9 cellular contexts compared by ENCODE assay signal in the genomic region with DNA sequence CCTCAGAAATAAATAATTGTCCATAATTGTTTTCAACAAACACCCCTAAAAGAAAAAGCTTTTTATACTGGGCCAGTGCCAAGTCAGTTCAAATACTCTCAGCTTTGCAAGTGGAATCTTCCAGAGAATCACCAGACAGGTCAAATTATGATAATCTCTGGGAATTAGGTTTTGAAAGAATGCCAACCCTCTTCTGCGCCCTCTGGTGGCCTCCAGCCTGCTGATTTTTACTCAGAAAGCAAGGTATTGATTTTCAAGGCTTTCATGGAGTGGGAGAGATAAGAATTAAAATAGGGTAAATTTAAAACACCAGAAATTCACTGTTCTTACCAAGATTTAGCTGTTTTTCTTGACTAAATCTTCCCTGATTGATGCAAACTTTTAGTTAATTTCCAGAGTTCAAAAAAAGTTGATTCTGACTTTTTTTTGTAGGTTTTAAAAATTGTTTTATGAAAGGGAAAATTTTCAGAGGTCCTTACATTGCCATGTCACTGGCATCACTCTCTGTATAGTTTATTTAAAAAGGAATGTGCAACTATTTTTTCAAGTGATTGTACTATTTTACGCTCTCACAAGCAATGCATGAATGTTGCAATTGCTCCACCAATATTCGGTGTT.
DNase-seq lines count a peak whose midpoint lies in the region; ATAC-seq, FAIRE-seq and TF ChIP-seq lines count a peak whose summit lies in the region.
"Had no signal": no experiment of that assay in that cellular context is flagged by ENCODE, and none has a peak within 500 bp of the region (broad histone marks: within the 10 kb centered on the region; RNA-seq: fewer than 3 reads in every experiment).

No MANE protein-coding gene starts in this region.

- WGBS in body of pancreas, 2 donors, result 55 to 59% methylated on average over 3 of the region's 3 CpGs
- WGBS in small intestine, 3 donors, result 71 to 78% (median 76%) methylated on average over 3 of the region's 3 CpGs

- H3K9me3 ChIP-seq in MM.1S (replicated peaks; ENCODE audit: insufficient read depth, low read length) (no peaks in the 10 kb centered on the region), body of pancreas (peaks cover 0 to 11% (median 0%) of the 10 kb centered on the region in 3 donors), small intestine (ENCODE audit: control insufficient read depth, low read depth) (no peaks in the 10 kb centered on the region), T-helper 17 cell (ENCODE audit: control insufficient read depth, low read length, poor library complexity, severe bottlenecking) (no peaks in the 10 kb centered on the region)
- H3K9me3 ChIP-seq: neutrophil had no signal

- peaks cover 13% of the 10 kb centered on the region for H3K27me3 Mint-ChIP-seq in T-helper 17 cell

- peak; percentile 75 for TF ChIP-seq CTCF in MM.1S (IDR thresholded peaks at IDR 0.05; ENCODE audit: low read length)
- TF ChIP-seq CTCF in body of pancreas (IDR thresholded peaks at IDR 0.05), result peak; percentile 15 to 66 (median 54)

- H3K27ac Mint-ChIP-seq in T-helper 17 cell, result no peak overlapping the region

- H3K4me3 Mint-ChIP-seq in T-helper 17 cell, result no peak overlapping the region

- no peak for TF ChIP-seq POLR2A in body of pancreas (IDR thresholded peaks at IDR 0.05)

- DNase-seq in activated T-cell treated with anti-CD3 and anti-CD28 coated beads for 48 hours (ENCODE audit: low read depth) (peak; percentile 3), activated T-cell treated with anti-CD3 and anti-CD28 coated beads for 4 hours (no peak), MM.1S (no peak), body of pancreas (peak in 3 of 4 donors; percentile 19 to 59 (median 56)), small intestine (peak; percentile 14), NOMO-1 treated with dmso at 0.1 percent for 144 hours (lab: John Stamatoyannopoulos, UW; ENCODE audit: unreplicated experiment) (no peak), T-helper 17 cell (no peak), mesenteric fat pad (ENCODE audit: low spot score) (no peak)

- no peaks in the 10 kb centered on the region for H3K79me2 ChIP-seq in MM.1S (ENCODE audit: low read length)

- H3K36me3 ChIP-seq in MM.1S (replicated peaks; ENCODE audit: insufficient read depth, low read length) (no peaks in the 10 kb centered on the region), body of pancreas (replicated peaks in 1 of 2; ENCODE audit: insufficient read depth in 1 of 2, low read depth in 2 of 2) (no peaks in the 10 kb centered on the region), small intestine (ENCODE audit: control insufficient read depth in 2 of 2, insufficient read depth in 2 of 2, low read length in 2 of 2) (no peaks in the 10 kb centered on the region)
- H3K36me3 ChIP-seq: neutrophil had no signal

- no peaks in the 10 kb centered on the region for H3K9me2 ChIP-seq in MM.1S (replicated peaks; ENCODE audit: insufficient read depth, low read length)

- H3K9ac ChIP-seq in MM.1S (ENCODE audit: low read length), result no peak overlapping the region

- no peaks in the 10 kb centered on the region for H3K36me3 Mint-ChIP-seq in T-helper 17 cell (ENCODE audit: low read depth)

- H3K4me1 Mint-ChIP-seq in T-helper 17 cell, result no peaks in the 10 kb centered on the region

- no peaks in the 10 kb centered on the region for H3K27me3 ChIP-seq in MM.1S (replicated peaks; ENCODE audit: insufficient read depth, low read length)
- no peaks in the 10 kb centered on the region for H3K27me3 ChIP-seq in body of pancreas
- H3K27me3 ChIP-seq in small intestine (ENCODE audit: control insufficient read depth in 2 of 2, insufficient read depth in 2 of 2, low read length in 2 of 2), result no peaks in the 10 kb centered on the region
- H3K27me3 ChIP-seq: neutrophil had no signal

- no peak overlapping the region for H2AFZ ChIP-seq in MM.1S (ENCODE audit: low read length)

- H3K4me2 ChIP-seq in MM.1S (ENCODE audit: low read depth, low read length), result no peak overlapping the region

- intact Hi-C loops in body of pancreas (cut with DNase I), result no loop called here

- no peaks in the 10 kb centered on the region for H4K20me1 ChIP-seq in MM.1S (ENCODE audit: insufficient read depth, low read length)

- no peaks in the 10 kb centered on the region for H3F3A ChIP-seq in MM.1S (ENCODE audit: insufficient read depth, low read length)

- H3K4me1 ChIP-seq in MM.1S (ENCODE audit: low read length) (no peaks in the 10 kb centered on the region), body of pancreas (no peaks in the 10 kb centered on the region), small intestine (ENCODE audit: control insufficient read depth in 2 of 2, insufficient read depth in 1 of 2, low read depth in 1 of 2, low read length in 1 of 2) (no peaks in the 10 kb centered on the region)

- FAIRE-seq in small intestine (lab: Jason Lieb, UNC), result no peak

- H3K27ac ChIP-seq in MM.1S (ENCODE audit: low read length) (no peak overlapping the region), body of pancreas (no peak overlapping the region), small intestine (ENCODE audit: low read depth in 1 of 2, low read length in 1 of 2) (no peak overlapping the region)
- H3K27ac ChIP-seq: neutrophil had no signal

- ATAC-seq in body of pancreas, result no peak
- ATAC-seq in T-helper 17 cell, result no peak

- H3K4me3 ChIP-seq in MM.1S (ENCODE audit: low read length), result no peak overlapping the region
- H3K4me3 ChIP-seq in body of pancreas, result no peak overlapping the region
- H3K4me3 ChIP-seq in small intestine (ENCODE audit: low read depth in 1 of 2, low read length in 2 of 2), result no peak overlapping the region

Comparison
In these comparisons a context has a peak if more than half of its experiments do, and no peak if none do; other contexts are left out.
1. DNase-seq: peak in activated T-cell treated with anti-CD3 and anti-CD28 coated beads for 48 hours (single experiment), body of pancreas (3 of 4) and small intestine (single experiment); none in activated T-cell treated with anti-CD3 and anti-CD28 coated beads for 4 hours (single experiment), MM.1S (single experiment), NOMO-1 treated with dmso at 0.1 percent for 144 hours (single experiment), T-helper 17 cell (0 of 3) and mesenteric fat pad (single experiment).